9 cellular contexts compared by ENCODE assay signal in the genomic region with DNA sequence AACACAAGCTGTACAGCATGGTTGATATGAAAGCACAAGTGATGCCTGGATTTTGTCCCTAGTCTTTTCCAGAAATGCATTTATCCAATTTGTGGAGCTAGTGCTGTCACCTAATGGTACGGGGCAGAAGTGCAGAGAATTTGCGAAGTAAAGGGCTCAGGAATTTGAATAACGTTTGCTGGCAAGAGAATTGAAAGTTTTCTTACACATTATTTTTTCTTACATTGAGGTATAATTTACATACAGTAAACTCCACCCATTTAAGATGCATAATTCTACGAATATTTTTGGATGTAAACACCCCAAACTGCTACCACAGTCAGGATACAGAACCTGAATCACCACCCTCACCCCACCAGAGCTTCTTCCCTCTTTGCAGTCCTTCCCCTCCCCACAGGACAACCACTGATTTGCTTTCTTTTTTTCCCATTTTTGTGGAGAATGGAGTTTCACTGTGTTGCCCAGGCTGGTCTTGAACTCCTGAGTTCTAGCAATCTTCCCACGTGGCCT. TPM values are rescaled to one million over a fixed set of nuclear protein-coding genes. Genes with fewer than 3 reads are reported as not detected.
DNase-seq lines count a peak whose midpoint lies in the region; ATAC-seq, FAIRE-seq and TF ChIP-seq lines count a peak whose summit lies in the region.
"Had no signal": no experiment of that assay in that cellular context is flagged by ENCODE, and none has a peak within 500 bp of the region (broad histone marks: within the 10 kb centered on the region; RNA-seq: fewer than 3 reads in every experiment).

No MANE protein-coding gene starts in this region.

- no peaks in the 10 kb centered on the region for H3K27me3 ChIP-seq in astrocyte (ENCODE audit: insufficient read depth, low read length)
- H3K27me3 ChIP-seq in upper lobe of left lung: no peaks in the 10 kb centered on the region
- H3K27me3 ChIP-seq: SJSA1 had no signal

- POLR2A ChIA-PET in GM10248 (lab: Yijun Ruan, JAX): interaction anchor here (0.5 to 1.3 kb wide), 4 partner anchors 18 to 59 kb away, joined by 3 to 4 read pairs (median 3); no protein-coding TSS in a partner anchor

- H3K4me1 ChIP-seq in astrocyte (ENCODE audit: insufficient read depth, low read length) (no peaks in the 10 kb centered on the region), upper lobe of left lung (peaks cover 0 to 7% (median 2%) of the 10 kb centered on the region in 4 donors)
- H3K4me1 ChIP-seq: SJSA1 had no signal

- ATAC-seq in upper lobe of left lung (ENCODE audit: low FRiP score in 2 of 2) (peak in 1 of 2 donors; percentile 64), HG02610 (IDR thresholded peaks at IDR 0.05; ENCODE audit: unreplicated experiment) (no peak), HG03521 (IDR thresholded peaks at IDR 0.05; ENCODE audit: unreplicated experiment) (no peak)

- H3K9me3 ChIP-seq in astrocyte (ENCODE audit: insufficient read depth, low read depth, low read length) (no peaks in the 10 kb centered on the region), upper lobe of left lung (no peaks in the 10 kb centered on the region)
- H3K9me3 ChIP-seq: SJSA1 had no signal

- H2AFZ ChIP-seq in astrocyte (ENCODE audit: low read depth, low read length): peak overlapping the region; percentile 18

- no peak overlapping the region for H3K9ac ChIP-seq in astrocyte (ENCODE audit: low read length)

- H3K27ac ChIP-seq in astrocyte (ENCODE audit: low read depth, low read length) (no peak overlapping the region), upper lobe of left lung (no peak overlapping the region)
- H3K27ac ChIP-seq: SJSA1 had no signal

- FAIRE-seq in astrocyte (lab: Jason Lieb, UNC): no peak
- FAIRE-seq in islet of Langerhans (lab: Jason Lieb, UNC): peak; percentile 68

- H4K20me1 ChIP-seq in astrocyte (ENCODE audit: insufficient read depth, low read length): no peaks in the 10 kb centered on the region

- H3K36me3 Mint-ChIP-seq in astrocyte (ENCODE audit: low read depth, unreplicated experiment): no peaks in the 10 kb centered on the region

- H3K27me3 Mint-ChIP-seq in astrocyte (ENCODE audit: low read depth, unreplicated experiment): peaks cover 7% of the 10 kb centered on the region

- WGBS in upper lobe of left lung, 2 donors: 13 to 18% methylated on average over 5 of the region's 5 CpGs

- H3K36me3 ChIP-seq in astrocyte (ENCODE audit: insufficient read depth, low read length) (no peaks in the 10 kb centered on the region), upper lobe of left lung (no peaks in the 10 kb centered on the region)
- H3K36me3 ChIP-seq: SJSA1 had no signal

- peaks cover 4% of the 10 kb centered on the region for H3K4me1 Mint-ChIP-seq in astrocyte (ENCODE audit: low read depth, unreplicated experiment)

- TF ChIP-seq POLR2A in upper lobe of left lung (IDR thresholded peaks at IDR 0.05): no peak

- H3K27ac Mint-ChIP-seq in astrocyte (ENCODE audit: unreplicated experiment): no peak overlapping the region

- TF ChIP-seq CTCF in AG09319 (IDR thresholded peaks at IDR 0.05; ENCODE audit: low read depth, low read length): peak; percentile 46
- peak; percentile 84 for TF ChIP-seq CTCF in GM10248 (IDR thresholded peaks at IDR 0.05; ENCODE audit: control extremely low read depth, extremely low read depth, low read depth, missing control alignments)
- TF ChIP-seq CTCF in astrocyte (IDR thresholded peaks at IDR 0.05; ENCODE audit: insufficient read depth, low read depth, low read length): peak; percentile 86
- TF ChIP-seq CTCF in upper lobe of left lung (IDR thresholded peaks at IDR 0.05): peak; percentile 51 to 75 (median 56)

- H3K4me3 ChIP-seq in astrocyte (ENCODE audit: insufficient read depth, low read depth, low read length) (no peak overlapping the region), upper lobe of left lung (no peak overlapping the region)
- H3K4me3 ChIP-seq: SJSA1 had no signal

- H3K4me2 ChIP-seq in astrocyte (ENCODE audit: low read length): peak overlapping the region; percentile 21

- TF ChIP-seq EP300 in upper lobe of left lung (IDR thresholded peaks at IDR 0.05): no peak

- H3K9me3 Mint-ChIP-seq in astrocyte (ENCODE audit: unreplicated experiment): no peaks in the 10 kb centered on the region

- no peak overlapping the region for H3K4me3 Mint-ChIP-seq in astrocyte (ENCODE audit: unreplicated experiment)

- DNase-seq in AG09319 (ENCODE audit: extremely low read depth, low read depth) (peak; percentile 4), GM10248 (ENCODE audit: extremely low spot score) (no peak), NCI-H2107 (lab: John Stamatoyannopoulos, UW) (peak; percentile 10), astrocyte (ENCODE audit: low read depth) (peak; percentile 33), upper lobe of left lung (no peak)

- CTCF ChIA-PET in GM10248 (lab: Yijun Ruan, JAX): interaction anchor here (0.8 to 8.3 kb wide), 20 partner anchors 14 to 305 kb away, joined by 3 to 106 read pairs (median 4); partner anchors contain the start of gene PHC1

- no peaks in the 10 kb centered on the region for H3K79me2 ChIP-seq in astrocyte (ENCODE audit: insufficient read depth, low read length)

RNA-seq across cellular contexts. Expression of gene AICDA, which starts 3.5 kb away (rescaled TPM):
- total RNA-seq in astrocyte: not detected in 2 replicates
- total RNA-seq in upper lobe of left lung: 1 to 10 TPM in 1 of 6 donors, under 1 TPM in 1, not detected in 4; 0.74 to 1.3 TPM
- total RNA-seq: SJSA1 had no signal

RNA-seq across cellular contexts. Expression of gene MFAP5, which starts 53.5 kb away (rescaled TPM):
- total RNA-seq in astrocyte (86.4 and 105 TPM in 2 replicates), upper lobe of left lung (100 to 1,000 TPM in 1 of 6 donors, 10 to 100 TPM in 1, 1 to 10 TPM in 4; 2.1 to 102 (median 8.5) TPM)

Comparison
In these comparisons a context has a peak if more than half of its experiments do, and no peak if none do; other contexts are left out.
1. DNase-seq: peak in AG09319 (single experiment), NCI-H2107 (single experiment) and astrocyte (single experiment); none in GM10248 (single experiment) and upper lobe of left lung (0 of 2).
2. Peak in every context shown above with its lines, with median percentiles within 50 percentile points of each other: CTCF ChIP-seq.